Comparison of ENCODE assay signal across 12 cellular contexts in genomic region chr4:76354517-76355473, GRCh38. TPM values are rescaled to one million over a fixed set of nuclear protein-coding genes. Genes with fewer than 3 reads are reported as not detected.
DNase-seq lines count a peak whose midpoint lies in the region; ATAC-seq lines count a peak whose summit lies in the region.
"Had no signal": no experiment of that assay in that cellular context is flagged by ENCODE, and none has a peak within 500 bp of the region (broad histone marks: within the 10 kb centered on the region; RNA-seq: fewer than 3 reads in every experiment).

No MANE protein-coding gene starts in this region.

- CTCF ChIA-PET in activated CD4-positive, alpha-beta T cell treated with anti-CD3 and anti-CD28 coated beads for 36 hours (lab: Charles Lee) = interaction anchor here (0.6 to 2.2 kb wide), 4 partner anchors 24 to 66 kb away, joined by 3 to 8 read pairs (median 4); partner anchors contain the start of gene CCDC158

- H3K27me3 Mint-ChIP-seq in activated CD4-positive, alpha-beta T cell treated with anti-CD3 and anti-CD28 coated beads for 36 hours = peaks cover 16% of the 10 kb centered on the region

- H3K9me3 Mint-ChIP-seq in activated CD4-positive, alpha-beta T cell treated with anti-CD3 and anti-CD28 coated beads for 36 hours (ENCODE audit: low read depth) = peaks cover 14% of the 10 kb centered on the region
- peaks cover 21 to 26% of the 10 kb centered on the region in 2 donors for H3K9me3 Mint-ChIP-seq in activated naive CD4-positive, alpha-beta T cell treated with anti-CD3 and anti-CD28 coated beads, Interleukin-2, amount 50 U/mL, for 72 hours

- peaks cover 10% of the 10 kb centered on the region for H3K4me1 Mint-ChIP-seq in activated CD4-positive, alpha-beta T cell treated with anti-CD3 and anti-CD28 coated beads for 36 hours

- no peak overlapping the region for H3K4me3 Mint-ChIP-seq in activated CD4-positive, alpha-beta T cell treated with anti-CD3 and anti-CD28 coated beads for 36 hours

- intact Hi-C loops in activated CD4-positive, alpha-beta T cell treated with anti-CD3 and anti-CD28 coated beads for 36 hours (cut with DNase I, micrococcal nuclease) = no loop called here

- ATAC-seq in activated CD4-positive, alpha-beta T cell treated with anti-CD3 and anti-CD28 coated beads for 36 hours = peak; percentile 77
- peak; percentile 35 to 45 for ATAC-seq in activated naive CD4-positive, alpha-beta T cell treated with anti-CD3 and anti-CD28 coated beads, Interleukin-2, amount 50 U/mL, for 72 hours

- no peak overlapping the region for H3K27ac Mint-ChIP-seq in activated CD4-positive, alpha-beta T cell treated with anti-CD3 and anti-CD28 coated beads for 36 hours
- H3K27ac Mint-ChIP-seq in activated naive CD4-positive, alpha-beta T cell treated with anti-CD3 and anti-CD28 coated beads, Interleukin-2, amount 50 U/mL, for 72 hours = peak overlapping the region in 1 of 2 donors; percentile 10

- peak; percentile 40 for DNase-seq in activated CD4-positive, alpha-beta T cell treated with anti-CD3 and anti-CD28 coated beads for 36 hours
- DNase-seq in activated CD4-positive, alpha-beta T cell treated with anti-CD3 and anti-CD28 coated beads, Interleukin-2, amount 50 U/mL, for 1 hour = no peak
- peak; percentile 11 for DNase-seq in MV-4-11 (lab: John Stamatoyannopoulos, UW)
- no peak for DNase-seq in activated naive CD4-positive, alpha-beta T cell treated with anti-CD3 and anti-CD28 coated beads, Interleukin-2, amount 50 U/mL, for 72 hours (ENCODE audit: low spot score in 2 of 2)
- peak; percentile 3 for DNase-seq in stimulated activated CD8-positive, alpha-beta memory T cell treated with anti-CD3 and anti-CD28 coated beads, Interleukin-4, amount 100 ng/mL, for 24 hours (ENCODE audit: low read depth)
- DNase-seq in NCI-H2107 (lab: John Stamatoyannopoulos, UW) = no peak
- DNase-seq in DMS79 (lab: John Stamatoyannopoulos, UW) = no peak
- no peak for DNase-seq in superior temporal gyrus (ENCODE audit: extremely low spot score)
- DNase-seq: 8988T, Calu3, cerebellar nuclear complex, NCI-H1436 had no signal

- no peaks in the 10 kb centered on the region for H3K36me3 Mint-ChIP-seq in activated CD4-positive, alpha-beta T cell treated with anti-CD3 and anti-CD28 coated beads for 36 hours (ENCODE audit: low read depth)
- H3K36me3 Mint-ChIP-seq in activated naive CD4-positive, alpha-beta T cell treated with anti-CD3 and anti-CD28 coated beads, Interleukin-2, amount 50 U/mL, for 72 hours = peaks cover 15 to 22% of the 10 kb centered on the region in 2 donors

- POLR2A ChIA-PET in activated CD4-positive, alpha-beta T cell treated with anti-CD3 and anti-CD28 coated beads for 36 hours (lab: Charles Lee) = interaction anchor here (1.0 kb wide), 1 partner anchor 175 kb away, joined by 4 read pairs; no protein-coding TSS in a partner anchor

RNA-seq across cellular contexts. Expression of gene STBD1, which starts 48.3 kb away (rescaled TPM):
- under 1 TPM; 0.09 to 0.14 TPM for total RNA-seq in activated CD4-positive, alpha-beta T cell treated with anti-CD3 and anti-CD28 coated beads for 36 hours
- under 1 TPM in 1 of 2 donors, not detected in 1; 0.19 TPM for total RNA-seq in activated naive CD4-positive, alpha-beta T cell treated with anti-CD3 and anti-CD28 coated beads, Interleukin-2, amount 50 U/mL, for 72 hours

Comparison
In these comparisons a context has a peak if more than half of its experiments do, and no peak if none do; other contexts are left out.
1. DNase-seq: peak in activated CD4-positive, alpha-beta T cell treated with anti-CD3 and anti-CD28 coated beads for 36 hours (single experiment), MV-4-11 (single experiment) and stimulated activated CD8-positive, alpha-beta memory T cell treated with anti-CD3 and anti-CD28 coated beads, Interleukin-4, amount 100 ng/mL, for 24 hours (single experiment); none in activated CD4-positive, alpha-beta T cell treated with anti-CD3 and anti-CD28 coated beads, Interleukin-2, amount 50 U/mL, for 1 hour (single experiment), activated naive CD4-positive, alpha-beta T cell treated with anti-CD3 and anti-CD28 coated beads, Interleukin-2, amount 50 U/mL, for 72 hours (0 of 2), NCI-H2107 (single experiment), DMS79 (single experiment) and superior temporal gyrus (single experiment).